In the genomic region with DNA sequence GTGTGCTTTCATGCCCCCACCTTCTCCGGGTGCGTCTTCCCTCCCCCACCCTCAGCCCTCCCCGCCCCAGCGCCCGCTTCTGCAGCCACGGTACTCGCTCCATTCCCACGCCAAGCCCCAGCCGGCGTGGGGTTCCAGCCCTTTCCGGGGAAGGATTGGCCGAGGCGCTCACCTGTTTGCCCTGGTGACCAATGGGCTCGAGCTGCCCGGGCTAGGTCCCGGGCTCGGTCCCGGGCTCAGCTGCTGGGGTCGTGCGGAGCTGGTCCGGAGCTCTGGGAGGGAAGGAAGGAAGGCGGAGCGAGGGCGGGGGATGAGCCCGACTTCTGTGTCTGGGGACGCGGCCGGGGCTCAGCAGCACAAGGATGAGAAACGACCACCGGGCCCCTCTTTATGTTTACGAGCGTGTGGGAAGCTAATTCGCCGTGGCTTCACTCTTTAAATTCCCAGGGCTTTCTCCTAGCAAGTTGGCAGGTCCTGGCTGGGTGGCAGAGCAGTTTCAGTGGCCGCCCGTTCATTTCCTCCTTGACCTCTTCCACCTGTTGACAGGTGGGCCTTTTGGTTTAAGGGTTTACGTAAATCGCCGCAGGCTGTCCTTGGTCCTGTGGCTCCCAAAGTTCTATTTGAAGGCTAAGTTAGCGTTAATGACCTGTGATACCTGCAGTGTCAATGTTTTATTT, we compare ENCODE assay signal across 8 cellular contexts. TPM values are rescaled to one million over a fixed set of nuclear protein-coding genes. Genes with fewer than 3 reads are reported as not detected.
A peak's percentile ranks its signal among the peaks of the same experiment; 100 is the strongest.
DNase-seq lines count a peak whose midpoint lies in the region; ATAC-seq and TF ChIP-seq lines count a peak whose summit lies in the region.

IGSF10 (minus strand) TSS at position 288 of the 677 bp plus-strand sequence. CDS start 2,352 bp downstream, outside the sequence.

- peaks cover 2% of the 10 kb centered on the region for H3K4me1 Mint-ChIP-seq in T-helper 2 cell treated with Interferon-gamma antibody and Interleukin-4, amounts not matched to agents 5 μg/mL and 100 μg/mL, for 36 hours (ENCODE audit: low read depth)

- no peak within 1 kb of the TSS for H3K4me3 Mint-ChIP-seq in T-helper 2 cell treated with Interferon-gamma antibody and Interleukin-4, amounts not matched to agents 5 μg/mL and 100 μg/mL, for 36 hours

- H3K4me1 ChIP-seq in BLaER1: peaks cover 7% of the 10 kb centered on the region; the same call in 1 of the 2 replicates
- peaks cover 4 to 5% of the 10 kb centered on the region in 2 experiments for H3K4me1 ChIP-seq in neutrophil (ENCODE audit: control insufficient read depth in 1 of 2, insufficient read depth in 1 of 2, low read depth in 1 of 2, low read length in 1 of 2)
- no peaks in the 10 kb centered on the region for H3K4me1 ChIP-seq in MM.1S (ENCODE audit: low read length)

- ATAC-seq in GM21360 (IDR thresholded peaks at IDR 0.05; ENCODE audit: unreplicated experiment) (no peak), HG03025 (IDR thresholded peaks at IDR 0.05; ENCODE audit: low FRiP score, unreplicated experiment) (no peak)

- H3F3A ChIP-seq in MM.1S (ENCODE audit: insufficient read depth, low read length): no peaks in the 10 kb centered on the region

- H3K27me3 ChIP-seq in BLaER1 (no peaks in the 10 kb centered on the region), neutrophil (peaks cover 41% of the 10 kb centered on the region), MM.1S (replicated peaks; ENCODE audit: insufficient read depth, low read length) (no peaks in the 10 kb centered on the region)

- no peak within 1 kb of the TSS for H3K9ac ChIP-seq in BLaER1
- no peak within 1 kb of the TSS for H3K9ac ChIP-seq in MM.1S (ENCODE audit: low read length)

- H3K9me2 ChIP-seq in MM.1S (replicated peaks; ENCODE audit: insufficient read depth, low read length): no peaks in the 10 kb centered on the region

- TF ChIP-seq CTCF in fibroblast of the aortic adventitia (IDR thresholded peaks at IDR 0.05; ENCODE audit: insufficient read depth, low read length): no peak
- no peak for TF ChIP-seq CTCF in neutrophil (IDR thresholded peaks at IDR 0.05)
- TF ChIP-seq CTCF in MM.1S (IDR thresholded peaks at IDR 0.05; ENCODE audit: low read length): no peak

- no peak within 1 kb of the TSS for H3K4me3 ChIP-seq in BLaER1
- peak within 1 kb of the TSS; percentile 70 for H3K4me3 ChIP-seq in fibroblast of the aortic adventitia (ENCODE audit: low read depth, low read length)
- H3K4me3 ChIP-seq in neutrophil (ENCODE audit: low read depth in 1 of 2, low read length in 1 of 2): peak within 1 kb of the TSS; percentile 31 to 54
- no peak within 1 kb of the TSS for H3K4me3 ChIP-seq in MM.1S (ENCODE audit: low read length)

- H3K9me3 ChIP-seq in BLaER1 (no peaks in the 10 kb centered on the region), neutrophil (no peaks in the 10 kb centered on the region), MM.1S (replicated peaks; ENCODE audit: insufficient read depth, low read length) (no peaks in the 10 kb centered on the region)

- H3K36me3 Mint-ChIP-seq in T-helper 2 cell treated with Interferon-gamma antibody and Interleukin-4, amounts not matched to agents 5 μg/mL and 100 μg/mL, for 36 hours (ENCODE audit: low read depth): no peaks in the 10 kb centered on the region

- no peaks in the 10 kb centered on the region for H3K79me2 ChIP-seq in MM.1S (ENCODE audit: low read length)

- peak within 1 kb of the TSS; percentile 26; the same call in 1 of the 2 replicates for H3K4me2 ChIP-seq in BLaER1
- H3K4me2 ChIP-seq in MM.1S (ENCODE audit: low read depth, low read length): no peak within 1 kb of the TSS

- H4K20me1 ChIP-seq in BLaER1 (no peaks in the 10 kb centered on the region), MM.1S (ENCODE audit: insufficient read depth, low read length) (no peaks in the 10 kb centered on the region)

- H3K27ac Mint-ChIP-seq in T-helper 2 cell treated with Interferon-gamma antibody and Interleukin-4, amounts not matched to agents 5 μg/mL and 100 μg/mL, for 36 hours: no peak within 1 kb of the TSS

- H3K27me3 Mint-ChIP-seq in T-helper 2 cell treated with Interferon-gamma antibody and Interleukin-4, amounts not matched to agents 5 μg/mL and 100 μg/mL, for 36 hours (ENCODE audit: low read depth): peaks cover 51% of the 10 kb centered on the region

- H3K27ac ChIP-seq in BLaER1: no peak within 1 kb of the TSS
- H3K27ac ChIP-seq in neutrophil: no peak within 1 kb of the TSS
- H3K27ac ChIP-seq in MM.1S (ENCODE audit: low read length): no peak within 1 kb of the TSS

- H3K9me3 Mint-ChIP-seq in T-helper 2 cell treated with Interferon-gamma antibody and Interleukin-4, amounts not matched to agents 5 μg/mL and 100 μg/mL, for 36 hours: no peaks in the 10 kb centered on the region

- DNase-seq in NCI-H2227 treated with DMSO at 0.1 percent for 48 hours (lab: John Stamatoyannopoulos, UW) (peak; percentile 1), fibroblast of the aortic adventitia (ENCODE audit: low read depth) (no peak), MM.1S (no peak)
- DNase-seq in T-helper 2 cell treated with Interferon-gamma antibody and Interleukin-4, amounts not matched to agents 5 μg/mL and 100 μg/mL, for 36 hours (ENCODE audit: low spot score): no peak

- H3K36me3 ChIP-seq in BLaER1: no peaks in the 10 kb centered on the region
- H3K36me3 ChIP-seq in neutrophil: no peaks in the 10 kb centered on the region
- H3K36me3 ChIP-seq in MM.1S (replicated peaks; ENCODE audit: insufficient read depth, low read length): no peaks in the 10 kb centered on the region

- H2AFZ ChIP-seq in MM.1S (ENCODE audit: low read length): no peak within 1 kb of the TSS

RNA-seq across cellular contexts. Expression of gene IGSF10, which starts in this region (rescaled TPM):
- 8.0 and 47.6 TPM in 2 replicates for total RNA-seq in fibroblast of the aortic adventitia (ENCODE audit: low replicate concordance)

Comparison
In these comparisons a context has a peak if more than half of its experiments do, and no peak if none do; other contexts are left out.
1. H3K4me3 ChIP-seq: peak in fibroblast of the aortic adventitia (single experiment) and neutrophil (2 of 2); none in BLaER1 (single experiment) and MM.1S (single experiment).